1 cellular context compared by ENCODE assay signal in genomic region chr17:40750391-40750790, GRCh38.
A peak's percentile ranks its signal among the peaks of the same experiment; 100 is the strongest.
TF ChIP-seq lines count a peak whose summit lies in the region.

No MANE protein-coding gene starts in this region.

TF ChIP-seq in K562, 482 proteins besides CTCF, POLR2A, EP300 and RAD21:
- TF ChIP-seq NRF1 (conservative IDR thresholded peaks at IDR 0.05 in 1 of 2, IDR thresholded peaks at IDR 0.05 in 1 of 2) (peak in 1 of 2 experiments; percentile 30; a peak in 1 of 4 replicates), HNRNPLL (IDR thresholded peaks at IDR 0.05; ENCODE audit: low read depth, low read length, poor library complexity, severe bottlenecking) (peak; percentile 53), NFIC (IDR thresholded peaks at IDR 0.05) (peak; percentile 13; the same call in 1 of the 2 replicates), FOXO4 (CRISPR knock-in tag; IDR thresholded peaks at IDR 0.05) (no peak)
